ENCODE assay signal across 21 cellular contexts in genomic region chr10:86685893-86686632, GRCh38. TPM values are rescaled to one million over a fixed set of nuclear protein-coding genes. Genes with fewer than 3 reads are reported as not detected.
"Had no signal": no experiment of that assay in that cellular context is flagged by ENCODE, and none has a peak within 500 bp of the region (broad histone marks: within the 10 kb centered on the region; RNA-seq: fewer than 3 reads in every experiment).

No MANE protein-coding gene starts in this region.

- DNase-seq: activated CD4-positive, alpha-beta T cell treated with anti-CD3 and anti-CD28 coated beads, Interleukin-2, amount 10 ng/mL, durations not matched to agents 7 days and 5 days; activated naive CD8-positive, alpha-beta T cell treated with anti-CD3 and anti-CD28 coated beads for 36 hours; amygdala; brain microvascular endothelial cell; cerebellar nuclear complex; endodermal cell; hypothalamus; stimulated activated CD4-positive, alpha-beta T cell treated with anti-CD3 and anti-CD28 coated beads, Interleukin-15, amount 100 ng/mL, for 24 hours; stimulated activated CD4-positive, alpha-beta T cell treated with anti-CD3 and anti-CD28 coated beads, Interleukin-4, amount 100 ng/mL, for 1 hour; stimulated activated naive CD4-positive, alpha-beta T cell; T-helper 9 cell; upper lobe of left lung had no signal

- H3K27ac ChIP-seq: brain microvascular endothelial cell, ovary, skin epidermis, upper lobe of left lung had no signal

- H3K4me3 ChIP-seq: ovary, skin epidermis, upper lobe of left lung had no signal

- H3K27me3 ChIP-seq: ovary, upper lobe of left lung had no signal

- H3K9me3 ChIP-seq: ovary, upper lobe of left lung had no signal

- H3K36me3 ChIP-seq: brain microvascular endothelial cell, ovary, upper lobe of left lung had no signal

RNA-seq across cellular contexts. Expression of gene LDB3, which starts 17.8 kb away (rescaled TPM):
- total RNA-seq: dermis microvascular lymphatic vessel endothelial cell, epithelial cell of proximal tubule had no signal

RNA-seq across cellular contexts. Expression of gene OPN4, which starts 31.7 kb away (rescaled TPM):
- total RNA-seq: activated CD4-positive, alpha-beta T cell treated with anti-CD3 and anti-CD28 coated beads, Interleukin-2, amount 10 ng/mL, durations not matched to agents 7 days and 5 days; activated CD8-positive, alpha-beta memory T cell treated with anti-CD3 and anti-CD28 coated beads for 36 hours; activated naive CD8-positive, alpha-beta T cell treated with anti-CD3 and anti-CD28 coated beads for 36 hours; activated T-helper 1 cell treated with anti-CD3 and anti-CD28 coated beads, Interleukin-12 subunit alpha, Interleukin-12 subunit beta, Interleukin-2, Interleukin-4 antibody, amounts not matched to agents 30 ng/mL and 10 ng/mL and 1 ng/mL, durations not matched to agents 14 hours and 24 hours and 36 hours; dermis microvascular lymphatic vessel endothelial cell; endodermal cell; epithelial cell of proximal tubule; kidney epithelial cell; ovary; renal cortical epithelial cell; upper lobe of left lung had no signal
- polyA plus RNA-seq: neural cell had no signal
